ENCODE assay signal across 22 cellular contexts in genomic region chr1:226512076-226512728, GRCh38. TPM values are rescaled to one million over a fixed set of nuclear protein-coding genes. Genes with fewer than 3 reads are reported as not detected.
A peak's percentile ranks its signal among the peaks of the same experiment; 100 is the strongest.
DNase-seq lines count a peak whose midpoint lies in the region; ATAC-seq, FAIRE-seq and TF ChIP-seq lines count a peak whose summit lies in the region.
"Had no signal": no experiment of that assay in that cellular context is flagged by ENCODE, and none has a peak within 500 bp of the region (broad histone marks: within the 10 kb centered on the region; RNA-seq: fewer than 3 reads in every experiment).

No MANE protein-coding gene starts in this region.

- in situ Hi-C loops in mammary epithelial cell (cut with MboI; ENCODE audit: low sequenced_read_pairs in 2 of 2): no loop called here

- H3K9ac ChIP-seq in mammary epithelial cell (ENCODE audit: insufficient read depth, low read length): no peak overlapping the region
- no peak overlapping the region for H3K9ac ChIP-seq in H1 (replicated peaks in 1 of 4; ENCODE audit: extremely low read depth in 1 of 4, low read depth in 3 of 4, low read length in 3 of 4)
- H3K9ac ChIP-seq: GM23248 had no signal

- H3K27me3 ChIP-seq in mammary epithelial cell (ENCODE audit: insufficient read depth, low read length): no peaks in the 10 kb centered on the region
- no peaks in the 10 kb centered on the region for H3K27me3 ChIP-seq in breast epithelium
- no peaks in the 10 kb centered on the region; a peak in 1 of 7 replicates for H3K27me3 ChIP-seq in H1 (replicated peaks in 1 of 4; ENCODE audit: control insufficient read depth in 3 of 4, extremely low read depth in 1 of 4, insufficient read depth in 3 of 4, low read length in 3 of 4)
- H3K27me3 ChIP-seq in body of pancreas: no peaks in the 10 kb centered on the region
- H3K27me3 ChIP-seq in right lobe of liver: no peaks in the 10 kb centered on the region
- H3K27me3 ChIP-seq: BE2C had no signal

- CTCF ChIA-PET in mammary epithelial cell (lab: Charles Lee; ENCODE audit: low non-redundant PET): no interaction called here
- CTCF ChIA-PET in H1 (lab: Charles Lee; ENCODE audit: partially characterized antibody): interaction anchor here (0.6 to 1.2 kb wide), 3 partner anchors 34 to 482 kb away, joined by 3 to 4 read pairs (median 3); no protein-coding TSS in a partner anchor

- TF ChIP-seq POLR2A in breast epithelium (IDR thresholded peaks at IDR 0.05): no peak
- TF ChIP-seq POLR2A in H1 (IDR thresholded peaks at IDR 0.05; ENCODE audit: control extremely low read depth in 1 of 2, low read depth in 2 of 2, low read length in 2 of 2): no peak
- no peak for TF ChIP-seq POLR2A in body of pancreas (IDR thresholded peaks at IDR 0.05)
- no peak for TF ChIP-seq POLR2A in right lobe of liver (IDR thresholded peaks at IDR 0.05)

- no peaks in the 10 kb centered on the region for H3K9me3 ChIP-seq in mammary epithelial cell (replicated peaks; ENCODE audit: insufficient read depth, low read length)
- no peaks in the 10 kb centered on the region for H3K9me3 ChIP-seq in breast epithelium
- H3K9me3 ChIP-seq in H1 (ENCODE audit: insufficient read depth in 2 of 2, low read depth in 1 of 2, low read length in 1 of 2): no peaks in the 10 kb centered on the region
- no peaks in the 10 kb centered on the region for H3K9me3 ChIP-seq in body of pancreas
- H3K9me3 ChIP-seq in right lobe of liver: no peaks in the 10 kb centered on the region
- H3K9me3 ChIP-seq: BE2C had no signal

- H3K4me1 ChIP-seq in mammary epithelial cell (ENCODE audit: insufficient read depth, low read length): no peaks in the 10 kb centered on the region
- H3K4me1 ChIP-seq in breast epithelium: no peaks in the 10 kb centered on the region
- H3K4me1 ChIP-seq in H1 (replicated peaks in 1 of 4; ENCODE audit: control insufficient read depth in 3 of 4, insufficient read depth in 4 of 4, low read length in 3 of 4): no peaks in the 10 kb centered on the region
- no peaks in the 10 kb centered on the region for H3K4me1 ChIP-seq in body of pancreas
- H3K4me1 ChIP-seq in right lobe of liver: no peaks in the 10 kb centered on the region
- H3K4me1 ChIP-seq: BE2C had no signal

- no peak overlapping the region for H4K91ac ChIP-seq in H1 (replicated peaks; ENCODE audit: insufficient read length, low read length)

- H3K79me1 ChIP-seq in H1 (ENCODE audit: low read depth, low read length): no peaks in the 10 kb centered on the region

- H3K23ac ChIP-seq in H1 (ENCODE audit: insufficient read length): no peak overlapping the region

- H3K4ac ChIP-seq in H1 (replicated peaks; ENCODE audit: insufficient read length, low read depth, low read length): no peak overlapping the region

- WGBS in mammary epithelial cell (ENCODE audit: low coverage, missing lambda C conversion rate): 57% methylated on average over 2 of the region's 2 CpGs
- WGBS in H1 (ENCODE audit: extremely low coverage in 1 of 2, insufficient coverage in 1 of 2, insufficient read length in 1 of 2, insufficient replicate concordance in 2 of 2, low coverage in 1 of 2, low lambda C conversion rate in 2 of 2, missing lambda C conversion rate in 1 of 2), 2 experiments: 73% methylated on average over 2 of the region's 2 CpGs; no CpG with 5 or more reads in 1 of the 2 experiments
- WGBS in body of pancreas, 2 donors: 92 to 94% methylated on average over 1 to 2 of the region's 2 CpGs
- 83% methylated on average over 1 of the region's 2 CpGs for WGBS in right lobe of liver (ENCODE audit: insufficient coverage, low coverage, low lambda C conversion rate, missing lambda C conversion rate)

- H3K27ac ChIP-seq in mammary epithelial cell (ENCODE audit: insufficient read depth, low read depth, low read length) (no peak overlapping the region), breast epithelium (no peak overlapping the region), H1 (ENCODE audit: low read depth, low read length) (no peak overlapping the region), body of pancreas (no peak overlapping the region), right lobe of liver (no peak overlapping the region)
- H3K27ac ChIP-seq: GM23248 had no signal

- H2BK120ac ChIP-seq in H1 (replicated peaks; ENCODE audit: low read depth, low read length): no peak overlapping the region

- TF ChIP-seq RAD21 in H1 (IDR thresholded peaks at IDR 0.05 in 1 of 2, conservative IDR thresholded peaks at IDR 0.05 in 1 of 2; ENCODE audit: low read depth in 2 of 2, low read length in 2 of 2): no peak

- no peaks in the 10 kb centered on the region for H3K79me2 ChIP-seq in mammary epithelial cell (ENCODE audit: insufficient read depth, low read length)
- no peaks in the 10 kb centered on the region for H3K79me2 ChIP-seq in H1 (ENCODE audit: control insufficient read depth in 1 of 2, insufficient read depth in 2 of 2, low read length in 2 of 2)

- H4K5ac ChIP-seq in H1 (ENCODE audit: insufficient read length, low read depth, low read length): no peak overlapping the region

- H3K56ac ChIP-seq in H1 (replicated peaks; ENCODE audit: insufficient read length, low read depth, low read length): no peak overlapping the region

- no peak overlapping the region for H3K4me2 ChIP-seq in mammary epithelial cell (ENCODE audit: insufficient read depth, low read depth, low read length)
- H3K4me2 ChIP-seq in H1 (ENCODE audit: insufficient read depth in 1 of 2, low read depth in 2 of 2, low read length in 2 of 2): no peak overlapping the region

- dilution Hi-C loops in mammary epithelial cell (cut with HindIII; ENCODE audit: low sequenced_read_pairs): no loop called here

- POLR2A ChIA-PET in H1 (lab: Charles Lee; ENCODE audit: partially characterized antibody): no interaction called here

- ATAC-seq in body of pancreas (no peak), right lobe of liver (no peak)
- ATAC-seq: GM12878, K562 had no signal

- H2AFZ ChIP-seq in mammary epithelial cell (ENCODE audit: low read depth, low read length) (no peak overlapping the region), H1 (ENCODE audit: low read length) (no peak overlapping the region)
- H2AFZ ChIP-seq: GM23248 had no signal

- H2BK15ac ChIP-seq in H1 (ENCODE audit: low read length): no peak overlapping the region

- no peak for TF ChIP-seq EP300 in H1 (IDR thresholded peaks at IDR 0.05; ENCODE audit: borderline replicate concordance in 1 of 2, low read depth in 2 of 2, low read length in 2 of 2)

- TF ChIP-seq CTCF in mammary epithelial cell (conservative IDR thresholded peaks at IDR 0.05 in 1 of 2, IDR thresholded peaks at IDR 0.05 in 1 of 2; ENCODE audit: extremely low read depth in 1 of 2, insufficient read depth in 1 of 2, low read depth in 1 of 2, low read length in 2 of 2) (no peak), breast epithelium (IDR thresholded peaks at IDR 0.05) (no peak), H1 (IDR thresholded peaks at IDR 0.05; ENCODE audit: control extremely low read depth in 1 of 3, insufficient read depth in 1 of 3, low read depth in 1 of 3, low read length in 3 of 3) (no peak), body of pancreas (IDR thresholded peaks at IDR 0.05) (no peak), right lobe of liver (IDR thresholded peaks at IDR 0.05) (no peak)

- H4K20me1 ChIP-seq in mammary epithelial cell (ENCODE audit: insufficient read depth, low read length) (no peaks in the 10 kb centered on the region), H1 (replicated peaks in 1 of 2; ENCODE audit: control insufficient read depth in 1 of 2, insufficient read depth in 2 of 2, low read length in 2 of 2) (no peaks in the 10 kb centered on the region)

- H2BK12ac ChIP-seq in H1 (ENCODE audit: low read depth, low read length): no peak overlapping the region

- H2BK20ac ChIP-seq in H1 (ENCODE audit: low read length): no peak overlapping the region

- H3K4me3 ChIP-seq in mammary epithelial cell (replicated peaks in 1 of 3; ENCODE audit: insufficient read depth in 1 of 3, low read depth in 2 of 3, low read length in 3 of 3): no peak overlapping the region
- H3K4me3 ChIP-seq in breast epithelium: no peak overlapping the region
- H3K4me3 ChIP-seq in H1 (ENCODE audit: extremely low read depth in 1 of 4, insufficient read depth in 2 of 4, low read depth in 3 of 4, low read length in 4 of 4): no peak overlapping the region
- no peak overlapping the region for H3K4me3 ChIP-seq in body of pancreas
- H3K4me3 ChIP-seq in right lobe of liver: no peak overlapping the region
- H3K4me3 ChIP-seq: GM12878, GM23248, K562 had no signal

- H2BK5ac ChIP-seq in H1 (ENCODE audit: low read depth, low read length): no peak overlapping the region

- H4K8ac ChIP-seq in H1 (ENCODE audit: extremely low read depth, insufficient read depth, low read length): no peak overlapping the region

- DNase-seq in mammary epithelial cell (peak; percentile 78), breast epithelium (ENCODE audit: low spot score in 2 of 2) (no peak), H1 (ENCODE audit: low read depth in 1 of 2, low spot score in 2 of 2) (no peak), kidney glomerular epithelial cell (lab: John Stamatoyannopoulos, UW) (peak; percentile 1), body of pancreas (no peak), NCI-H69 (lab: John Stamatoyannopoulos, UW) (no peak), DMS114 treated with DMSO at 0.1 percent for 48 hours (lab: John Stamatoyannopoulos, UW; ENCODE audit: unreplicated experiment) (no peak), right lobe of liver (no peak)
- DNase-seq: 8988T; BE2C; CD4-positive, alpha-beta T cell; GM23248; NCI-H1436; NCI-H2029; NCI-H2171; NCI-H446 treated with DMSO at 0.1 percent for 48 hours; NCI-H748 treated with DMSO at 0.1 percent for 48 hours; Right ventricle myocardium superior had no signal

- H3K36me3 ChIP-seq in mammary epithelial cell (ENCODE audit: insufficient read depth, low read length): no peaks in the 10 kb centered on the region
- no peaks in the 10 kb centered on the region for H3K36me3 ChIP-seq in breast epithelium
- no peaks in the 10 kb centered on the region for H3K36me3 ChIP-seq in H1 (ENCODE audit: control insufficient read depth in 2 of 4, insufficient read depth in 4 of 4, low read length in 3 of 4)
- no peaks in the 10 kb centered on the region for H3K36me3 ChIP-seq in body of pancreas (replicated peaks in 1 of 2; ENCODE audit: insufficient read depth in 1 of 2, low read depth in 2 of 2)
- no peaks in the 10 kb centered on the region for H3K36me3 ChIP-seq in right lobe of liver
- H3K36me3 ChIP-seq: BE2C had no signal

- no peaks in the 10 kb centered on the region for H3K23me2 ChIP-seq in H1 (ENCODE audit: low read depth, low read length)

- H3K14ac ChIP-seq in H1 (ENCODE audit: insufficient read length): no peak overlapping the region

- no peak overlapping the region for H2AK5ac ChIP-seq in H1 (ENCODE audit: low read depth, low read length)

- intact Hi-C loops in mammary epithelial cell (cut with micrococcal nuclease) (no loop called here), breast epithelium (cut with DNase I; ENCODE audit: low total_unique reads) (no loop called here), body of pancreas (cut with DNase I) (no loop called here), right lobe of liver (cut with DNase I) (no loop called here)

- no TSS peak for BruUV-seq in mammary epithelial cell (replicated peaks; lab: Mats Ljungman, UMichigan)

- no peak for FAIRE-seq in H1 (lab: Jason Lieb, UNC)
- FAIRE-seq: G401.6, GM12878, GM18507, K562 had no signal

- H3K18ac ChIP-seq in H1 (ENCODE audit: extremely low read depth, low read length): no peak overlapping the region

RNA-seq across cellular contexts. Expression of gene STUM, which starts 36.4 kb away (rescaled TPM):
- total RNA-seq in mammary epithelial cell: 1 to 10 TPM in 1 of 2 donors, under 1 TPM in 1; 0.05 to 1.2 TPM
- polyA plus RNA-seq in mammary epithelial cell: not detected
- polyA minus RNA-seq in mammary epithelial cell: not detected
- 1 to 10 TPM; 1.1 to 7.2 (median 2.2) TPM for total RNA-seq in breast epithelium
- 1.2 and 1.3 TPM in 2 replicates for total RNA-seq in H1 (2021; fragmentation: NEBNext Ultra II Directional; extraction: Animal tissue kit (Norgen Biotek cat#: 25700))
- 0.76 and 0.85 TPM in 2 replicates for polyA plus RNA-seq in H1 (2011; rRNA removed)
- polyA plus RNA-seq in H1 (2011; cell fraction: cytosol; rRNA removed): 1.1 TPM
- polyA plus RNA-seq in H1 (2011; cell fraction: nucleus; rRNA removed): 3.4 TPM
- polyA plus RNA-seq in H1 (2012, experiment 1 of 2): 0.66 to 0.97 TPM (median 0.83 TPM) in 4 replicates
- polyA plus RNA-seq in H1 (2012, experiment 2 of 2): 0.45 TPM
- 0.55 TPM for polyA plus RNA-seq in H1 (2013, experiment 1 of 2)
- polyA plus RNA-seq in H1 (2013, experiment 2 of 2): 0.53 TPM
- polyA minus RNA-seq in H1 (2011; rRNA and poly(A)+ RNA removed): 0.61 and 0.66 TPM in 2 replicates
- polyA minus RNA-seq in H1 (2011; cell fraction: cytosol; rRNA and poly(A)+ RNA removed): 0.15 TPM
- polyA minus RNA-seq in H1 (2011; cell fraction: nucleus; rRNA and poly(A)+ RNA removed): 1.00 TPM
- 1 to 10 TPM; 1.3 to 1.6 TPM for total RNA-seq in body of pancreas
- total RNA-seq in right lobe of liver: under 1 TPM in 4 of 6 experiments, not detected in 2; 0.06 to 0.68 (median 0.13) TPM
- total RNA-seq: CD4-positive, alpha-beta T cell; K562 had no signal
- polyA plus RNA-seq: GM23248, K562 had no signal

Comparison
In these comparisons a context has a peak if more than half of its experiments do, and no peak if none do; other contexts are left out.
1. DNase-seq: peak in mammary epithelial cell (single experiment) and kidney glomerular epithelial cell (single experiment); none in breast epithelium (0 of 2), H1 (0 of 2), body of pancreas (0 of 4), NCI-H69 (single experiment), DMS114 treated with DMSO at 0.1 percent for 48 hours (single experiment) and right lobe of liver (0 of 3).